In genomic region chr2:206157014-206157413, GRCh38 we compare ENCODE assay signal across 8 cellular contexts. TPM values are rescaled to one million over a fixed set of nuclear protein-coding genes. Genes with fewer than 3 reads are reported as not detected.
DNase-seq lines count a peak whose midpoint lies in the region; ATAC-seq and TF ChIP-seq lines count a peak whose summit lies in the region.
"Not testable (repeated sequence)": the region's sequence is repeated elsewhere in the genome, so short reads cannot be mapped to it uniquely, and the experiment has no call there.

No MANE protein-coding gene starts in this region.

- H3K36me3 Mint-ChIP-seq in CD4-positive, alpha-beta memory T cell: peaks cover 6 to 41% of the 10 kb centered on the region in 2 donors
- H3K36me3 Mint-ChIP-seq in WTC11 (peaks cover 19% of the 10 kb centered on the region), nephron progenitor cell (ENCODE audit: low read depth) (peaks cover 33% of the 10 kb centered on the region), type B pancreatic cell (peaks cover 26% of the 10 kb centered on the region)
- peaks cover 22% of the 10 kb centered on the region for H3K36me3 Mint-ChIP-seq in activated naive CD4-positive, alpha-beta T cell treated with anti-CD3 and anti-CD28 coated beads, Interleukin-2, amount 50 U/mL, for 24 hours

- POLR2A ChIA-PET in CD4-positive, alpha-beta memory T cell (lab: Charles Lee; ENCODE audit: partially characterized antibody): interaction anchor here (0.8 to 1.4 kb wide), 2 partner anchors 30 to 71 kb away, joined by 3 to 4 read pairs; partner anchors contain the start of gene INO80D
- POLR2A ChIA-PET in WTC11 (lab: Charles Lee): interaction anchor here (0.5 to 0.7 kb wide), 2 partner anchors 149 to 154 kb away, joined by 3 to 4 read pairs; no protein-coding TSS in a partner anchor

- WGBS in right cardiac atrium: 80% methylated on average over 11 of the region's 11 CpGs

- not testable (repeated sequence) for H3K36me3 ChIP-seq in CD4-positive, alpha-beta memory T cell (ENCODE audit: insufficient read depth, low read length)
- H3K36me3 ChIP-seq in MG63: peaks cover 50% of the 10 kb centered on the region

- not testable (repeated sequence) for H3K27me3 ChIP-seq in CD4-positive, alpha-beta memory T cell (ENCODE audit: insufficient read depth, low read length); MG63; right cardiac atrium (ENCODE audit: control insufficient read depth, insufficient read depth)

- H3K4me1 Mint-ChIP-seq in CD4-positive, alpha-beta memory T cell: peaks cover 33 to 66% (median 45%) of the 10 kb centered on the region in 4 donors
- H3K4me1 Mint-ChIP-seq in WTC11 (peaks cover 28% of the 10 kb centered on the region), nephron progenitor cell (peaks cover 35% of the 10 kb centered on the region), type B pancreatic cell (ENCODE audit: unreplicated experiment) (peaks cover 13% of the 10 kb centered on the region)
- H3K4me1 Mint-ChIP-seq in activated naive CD4-positive, alpha-beta T cell treated with anti-CD3 and anti-CD28 coated beads, Interleukin-2, amount 50 U/mL, for 24 hours: peaks cover 38% of the 10 kb centered on the region

- H3K27ac ChIP-seq in CD4-positive, alpha-beta memory T cell (ENCODE audit: low read depth, low read length); right cardiac atrium (ENCODE audit: low read length): not testable (repeated sequence)

- CTCF ChIA-PET in CD4-positive, alpha-beta memory T cell (lab: Charles Lee; ENCODE audit: partially characterized antibody): interaction anchor here (1.0 kb wide), 1 partner anchor 25 kb away, joined by 3 read pairs; no protein-coding TSS in a partner anchor
- CTCF ChIA-PET in WTC11 (lab: Charles Lee): interaction anchor here (1.7 kb wide), 1 partner anchor 152 kb away, joined by 6 read pairs; no protein-coding TSS in a partner anchor

- intact Hi-C loops in CD4-positive, alpha-beta memory T cell (cut with micrococcal nuclease): loop anchor here (5.0 kb wide), 2 partner anchors 1010 to 1555 kb away; partner anchors contain the start of genes CCNYL1 and KLF7
- intact Hi-C loops in right cardiac atrium (cut with DNase I): not testable (repeated sequence)

- not testable (repeated sequence) for H3K9me3 Mint-ChIP-seq in CD4-positive, alpha-beta memory T cell; WTC11; activated naive CD4-positive, alpha-beta T cell treated with anti-CD3 and anti-CD28 coated beads, Interleukin-2, amount 50 U/mL, for 24 hours; nephron progenitor cell; type B pancreatic cell

- not testable (repeated sequence) for TF ChIP-seq CTCF in WTC11 (IDR thresholded peaks at IDR 0.05); cardiac fibroblast (IDR thresholded peaks at IDR 0.05; ENCODE audit: low read depth, low read length); nephron progenitor cell (IDR thresholded peaks at IDR 0.05); type B pancreatic cell (conservative IDR thresholded peaks at IDR 0.05)

- not testable (repeated sequence) for H3K27me3 Mint-ChIP-seq in CD4-positive, alpha-beta memory T cell; WTC11 (ENCODE audit: low read depth); activated naive CD4-positive, alpha-beta T cell treated with anti-CD3 and anti-CD28 coated beads, Interleukin-2, amount 50 U/mL, for 24 hours; nephron progenitor cell (ENCODE audit: low read depth, poor library complexity); type B pancreatic cell

- peak overlapping the region in 2 of 7 donors; percentile 9 to 59 for H3K27ac Mint-ChIP-seq in CD4-positive, alpha-beta memory T cell
- not testable (repeated sequence) for H3K27ac Mint-ChIP-seq in WTC11; activated naive CD4-positive, alpha-beta T cell treated with anti-CD3 and anti-CD28 coated beads, Interleukin-2, amount 50 U/mL, for 24 hours; nephron progenitor cell; type B pancreatic cell

- DNase-seq in CD4-positive, alpha-beta memory T cell; MG63; WTC11 (ENCODE audit: low spot score); nephron progenitor cell; type B pancreatic cell (ENCODE audit: extremely low spot score, unreplicated experiment): not testable (repeated sequence)
- DNase-seq in cardiac fibroblast (ENCODE audit: low read depth in 2 of 2): peak; percentile 2 to 30
- peak in 1 of 3 donors; percentile 27 for DNase-seq in right cardiac atrium

- not testable (repeated sequence) for H3K4me3 ChIP-seq in CD4-positive, alpha-beta memory T cell (ENCODE audit: low read length in 2 of 2); cardiac fibroblast (replicated peaks in 1 of 2; ENCODE audit: low read depth in 2 of 2, low read length in 2 of 2)
- H3K4me3 ChIP-seq in MG63 (peak overlapping the region; percentile 71), right cardiac atrium (ENCODE audit: low read length) (peak overlapping the region; percentile 6)

- not testable (repeated sequence) for ATAC-seq in WTC11, right cardiac atrium

- H3K9me3 ChIP-seq in CD4-positive, alpha-beta memory T cell (ENCODE audit: control insufficient read depth in 1 of 2, low read length in 2 of 2); MG63; right cardiac atrium (ENCODE audit: control insufficient read depth, low read length): not testable (repeated sequence)

- peaks cover 52% of the 10 kb centered on the region for H3K4me1 ChIP-seq in CD4-positive, alpha-beta memory T cell (ENCODE audit: insufficient read depth, low read length)
- H3K4me1 ChIP-seq in right cardiac atrium (ENCODE audit: control insufficient read depth, insufficient read depth, low read length): not testable (repeated sequence)

- H3K4me3 Mint-ChIP-seq in CD4-positive, alpha-beta memory T cell: peak overlapping the region in 6 of 8 donors; percentile 16 to 99 (median 50)
- peak overlapping the region; percentile 98; the same call in 1 of the 2 replicates for H3K4me3 Mint-ChIP-seq in WTC11
- H3K4me3 Mint-ChIP-seq in activated naive CD4-positive, alpha-beta T cell treated with anti-CD3 and anti-CD28 coated beads, Interleukin-2, amount 50 U/mL, for 24 hours: peak overlapping the region; percentile 99
- H3K4me3 Mint-ChIP-seq in nephron progenitor cell: peak overlapping the region; percentile 97
- peak overlapping the region; percentile 99 for H3K4me3 Mint-ChIP-seq in type B pancreatic cell

RNA-seq across cellular contexts. Expression of gene NDUFS1, which starts 2.2 kb away (rescaled TPM):
- total RNA-seq in CD4-positive, alpha-beta memory T cell: 10 to 100 TPM; 53.4 to 57.6 TPM
- polyA plus RNA-seq in CD4-positive, alpha-beta memory T cell: 10 to 100 TPM; 32.1 to 52.2 TPM
- 110 and 146 TPM in 2 replicates for total RNA-seq in MG63 (2014; rRNA removed; shearing (Covaris generic); ENCODE audit: low replicate concordance)
- total RNA-seq in WTC11 (2021) (95.6 to 106 TPM (median 98.9 TPM) in 3 replicates), right cardiac atrium (100 to 1,000 TPM; 250 to 299 (median 253) TPM), type B pancreatic cell (ENCODE audit: low replicate concordance) (81.5 and 95.9 TPM in 2 replicates)
- polyA plus RNA-seq in right cardiac atrium: 132 TPM

RNA-seq across cellular contexts. Expression of gene EEF1B2, which starts 2.7 kb away (rescaled TPM):
- total RNA-seq in CD4-positive, alpha-beta memory T cell: 1,000 to 10,000 TPM in 1 of 2 experiments, 100 to 1,000 TPM in 1; 947 to 1,026 TPM
- polyA plus RNA-seq in CD4-positive, alpha-beta memory T cell: 1,000 to 10,000 TPM in 1 of 2 donors, 100 to 1,000 TPM in 1; 784 to 1,015 TPM
- 425 and 693 TPM in 2 replicates for total RNA-seq in MG63 (2014; rRNA removed; shearing (Covaris generic); ENCODE audit: low replicate concordance)
- total RNA-seq in WTC11 (2021): 596 to 611 TPM (median 603 TPM) in 3 replicates
- 100 to 1,000 TPM; 258 to 346 (median 302) TPM for total RNA-seq in right cardiac atrium
- 283 TPM for polyA plus RNA-seq in right cardiac atrium
- 623 and 674 TPM in 2 replicates for total RNA-seq in type B pancreatic cell (ENCODE audit: low replicate concordance)
